Comparison of ENCODE assay signal across 28 cellular contexts in genomic region chr13:33825083-33825482, GRCh38.
"Had no signal": no experiment of that assay in that cellular context is flagged by ENCODE, and none has a peak within 500 bp of the region (broad histone marks: within the 10 kb centered on the region; RNA-seq: fewer than 3 reads in every experiment).

No MANE protein-coding gene starts in this region.

- H3K4me3 ChIP-seq: left lung, lower lobe of right lung, neural progenitor cell, ovary, sigmoid colon, smooth muscle cell, tibial nerve, uterus had no signal

- H3K9me3 ChIP-seq: left lung, lower lobe of right lung, neutrophil, ovary, sigmoid colon, tibial nerve, uterus had no signal

- H3K27me3 ChIP-seq: left lung, neural progenitor cell, neutrophil, ovary, sigmoid colon, tibial nerve, uterus had no signal

- H3K27ac ChIP-seq: left lung, lower lobe of right lung, neural progenitor cell, neutrophil, ovary, sigmoid colon, tibial nerve, uterus had no signal

- H3K4me1 ChIP-seq: left lung, lower lobe of right lung, neural progenitor cell, sigmoid colon, tibial nerve, uterus had no signal

- H3K4me2 ChIP-seq: neural progenitor cell, smooth muscle cell had no signal

- H3K36me3 ChIP-seq: ovary, uterus had no signal

- H3K9ac ChIP-seq: neural progenitor cell had no signal

- H2AFZ ChIP-seq: neural progenitor cell had no signal

- ATAC-seq: left colon; left lung; lower lobe of right lung; natural killer cell; right cardiac atrium; stimulated activated memory B cell treated with anti-CD40 and anti-IgM and Interleukin-4, amounts not matched to agents 10 μg/mL and 1 μg/mL and 100 μg/mL, for 72 hours; stimulated activated naive CD8-positive, alpha-beta T cell treated with anti-CD3 and anti-CD28 coated beads, Interleukin-15, amount 100 ng/mL, for 72 hours had no signal

- DNase-seq: hippocampal formation; kidney; left colon; left lung; lower lobe of right lung; mammary epithelial cell; mesenchymal stem cell; naive B cell; natural killer cell; nephron progenitor cell; occipital lobe; ovary; retina; right cardiac atrium; sigmoid colon; stimulated activated CD4-positive, alpha-beta T cell treated with anti-CD3 and anti-CD28 coated beads, Interleukin-1b, Interleukin-23, amount 100 ng/mL, for 48 hours; stimulated activated CD4-positive, alpha-beta T cell treated with anti-CD3 and anti-CD28 coated beads, Interleukin-2, amount 100 ng/mL, for 48 hours; stimulated activated CD4-positive, alpha-beta T cell treated with anti-CD3 and anti-CD28 coated beads, Interleukin-4, amount 100 ng/mL, for 4 hours; stimulated activated CD8-positive, alpha-beta memory T cell treated with anti-CD3 and anti-CD28 coated beads, Interleukin-4, amount 100 ng/mL, for 48 hours; stimulated activated naive CD4-positive, alpha-beta T cell treated with Interleukin-2 at 50 U/mL for 16 hours; stimulated activated naive CD8-positive, alpha-beta T cell treated with anti-CD3 and anti-CD28 coated beads, Interleukin-15, amount 100 ng/mL, for 72 hours; substantia nigra; uterus had no signal
